Comparison of ENCODE assay signal across 20 cellular contexts in the genomic region with DNA sequence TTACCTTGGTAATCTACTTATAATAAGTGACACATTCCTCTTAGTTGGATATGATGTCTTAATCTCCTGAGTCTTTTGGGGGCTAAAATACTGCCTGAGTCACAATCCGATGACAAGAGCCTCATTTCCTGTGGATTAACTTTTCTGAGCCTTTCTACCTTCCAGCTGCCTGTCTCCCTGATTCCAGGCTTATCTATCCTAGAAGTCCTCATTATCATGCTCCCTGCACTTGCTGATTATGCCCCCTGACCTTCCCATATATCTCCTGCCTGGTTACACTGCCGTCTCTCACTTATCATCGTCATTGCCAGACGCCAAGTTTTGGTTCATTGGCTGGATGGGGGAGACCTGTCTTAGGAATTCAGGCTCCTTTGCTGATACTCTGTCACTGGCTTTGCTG.
"Had no signal": no experiment of that assay in that cellular context is flagged by ENCODE, and none has a peak within 500 bp of the region (broad histone marks: within the 10 kb centered on the region; RNA-seq: fewer than 3 reads in every experiment).

No MANE protein-coding gene starts in this region.

- H3K9me3 ChIP-seq: breast epithelium, esophagus muscularis mucosa, heart left ventricle, left ventricle myocardium inferior, neutrophil, right lobe of liver, testis, transverse colon had no signal

- H3K4me3 ChIP-seq: breast epithelium, esophagus muscularis mucosa, heart left ventricle, left ventricle myocardium inferior, right lobe of liver, testis, transverse colon had no signal

- H3K4me1 ChIP-seq: breast epithelium, esophagus muscularis mucosa, foreskin keratinocyte, heart left ventricle, left ventricle myocardium inferior, right lobe of liver, testis, transverse colon had no signal

- H3K27me3 ChIP-seq: testis, transverse colon had no signal

- H3K27ac ChIP-seq: breast epithelium, esophagus muscularis mucosa, foreskin keratinocyte, heart left ventricle, left ventricle myocardium inferior, neutrophil, right lobe of liver, testis, transverse colon had no signal

- DNase-seq: activated CD4-positive, alpha-beta memory T cell treated with anti-CD3 and anti-CD28 coated beads for 36 hours; activated CD4-positive, alpha-beta T cell treated with anti-CD3 and anti-CD28 coated beads, Interleukin-2, amount 10 ng/mL, durations not matched to agents 24 days and 14 days; activated CD4-positive, CD25-positive, alpha-beta regulatory T cell treated with anti-CD3 and anti-CD28 coated beads, Interleukin-2, amount 50 U/mL, for 72 hours; activated CD8-positive, alpha-beta memory T cell treated with anti-CD3 and anti-CD28 coated beads, Interleukin-2, amount 50 U/mL, for 4 hours; activated naive CD8-positive, alpha-beta T cell treated with anti-CD3 and anti-CD28 coated beads, Interleukin-2, amount 50 U/mL, for 24 hours; activated T-cell treated with anti-CD3 and anti-CD28 coated beads, Interleukin-2, amount 50 U/mL, for 1 hour; central memory CD4-positive, alpha-beta T cell; foreskin keratinocyte; heart left ventricle; hypothalamus; left ventricle myocardium inferior; right lobe of liver; stimulated activated CD4-positive, alpha-beta T cell treated with anti-CD3 and anti-CD28 coated beads, Interleukin-2, amount 100 ng/mL, for 48 hours; stimulated activated naive CD8-positive, alpha-beta T cell treated with anti-CD3 and anti-CD28 coated beads, Interleukin-15, Interleukin-2, amounts not matched to agents 100 U/mL and 50 U/mL, for 24 hours; T-helper 9 cell; testis; transverse colon had no signal

- H3K36me3 ChIP-seq: breast epithelium, esophagus muscularis mucosa, heart left ventricle, left ventricle myocardium inferior, neutrophil, right lobe of liver, transverse colon had no signal
